Comparison of ENCODE assay signal across 28 cellular contexts in genomic region chr18:31798399-31798798, GRCh38. TPM values are rescaled to one million over a fixed set of nuclear protein-coding genes. Genes with fewer than 3 reads are reported as not detected.
"Had no signal": no experiment of that assay in that cellular context is flagged by ENCODE, and none has a peak within 500 bp of the region (broad histone marks: within the 10 kb centered on the region; RNA-seq: fewer than 3 reads in every experiment).

No MANE protein-coding gene starts in this region.

- H3K4me1 ChIP-seq: neural progenitor cell, parathyroid adenoma, psoas muscle, stomach, thyroid gland, tibial nerve, upper lobe of left lung, vagina had no signal

- H3K27me3 ChIP-seq: neural progenitor cell, ovary, stomach, thyroid gland, tibial nerve, upper lobe of left lung, vagina had no signal

- FAIRE-seq: urothelium cell line had no signal

- H2AFZ ChIP-seq: neural progenitor cell, parathyroid adenoma had no signal

- H3K4me2 ChIP-seq: neural progenitor cell had no signal

- ATAC-seq: natural killer cell; psoas muscle; right cardiac atrium; sciatic nerve; stimulated activated effector memory CD8-positive, alpha-beta T cell treated with anti-CD3 and anti-CD28 coated beads, Interleukin-12 subunit alpha, Interleukin-12 subunit beta, amount 100 ng/mL, for 72 hours; stimulated activated naive B cell treated with anti-CD40 and anti-IgM and Interleukin-4, amounts not matched to agents 10 μg/mL and 1 μg/mL and 100 μg/mL, for 72 hours had no signal

- H3K79me2 ChIP-seq: parathyroid adenoma had no signal

- DNase-seq: natural killer cell; occipital lobe; ovary; posterior cingulate gyrus; psoas muscle; right cardiac atrium; stimulated activated CD4-positive, alpha-beta T cell treated with anti-CD3 and anti-CD28 coated beads, Interleukin-15, amount 100 ng/mL, for 24 hours; stimulated activated CD4-positive, alpha-beta T cell treated with anti-CD3 and anti-CD28 coated beads, Interleukin-2, amount 100 ng/mL, for 24 hours; stimulated activated CD4-positive, alpha-beta T cell treated with anti-CD3 and anti-CD28 coated beads, Interleukin-2, amount 100 ng/mL, for 48 hours; stimulated activated CD4-positive, alpha-beta T cell treated with anti-CD3 and anti-CD28 coated beads, Interleukin-4, amount 100 ng/mL, for 24 hours; stimulated activated naive B cell treated with anti-CD40 and anti-IgM and Interleukin-4, amounts not matched to agents 10 μg/mL and 1 μg/mL and 100 μg/mL, for 72 hours; stimulated activated naive CD4-positive, alpha-beta T cell treated with Interleukin-2 at 50 U/mL for 16 hours; stomach; thyroid gland; trophoblast cell; upper lobe of left lung had no signal

- H3K9ac ChIP-seq: neural progenitor cell, parathyroid adenoma had no signal

- H3K27ac ChIP-seq: neural progenitor cell, ovary, parathyroid adenoma, psoas muscle, skin epidermis, stomach, thoracic aorta, thyroid gland, tibial nerve, upper lobe of left lung, vagina had no signal

- H3K4me3 ChIP-seq: neural progenitor cell, ovary, psoas muscle, skin epidermis, stomach, thoracic aorta, thyroid gland, tibial nerve, upper lobe of left lung, vagina had no signal

- H3K9me3 ChIP-seq: ovary, psoas muscle, stomach, thoracic aorta, thyroid gland, tibial nerve, upper lobe of left lung, vagina had no signal

- H3K36me3 ChIP-seq: neural progenitor cell, ovary, stomach, thoracic aorta, thyroid gland, tibial nerve, upper lobe of left lung, vagina had no signal

RNA-seq across cellular contexts. Expression of gene SLC25A52, which starts 37.7 kb away (rescaled TPM):
- total RNA-seq: occipital lobe, osteoblast, ovary, progenitor cell of endocrine pancreas, psoas muscle, sciatic nerve, stomach, thoracic aorta, tibial nerve, upper lobe of left lung, vagina had no signal
- polyA plus RNA-seq: neural cell, ovary, stomach had no signal
